ENCODE assay signal across 18 cellular contexts in genomic region chr5:168790691-168791230, GRCh38.
"Had no signal": no experiment of that assay in that cellular context is flagged by ENCODE, and none has a peak within 500 bp of the region (broad histone marks: within the 10 kb centered on the region; RNA-seq: fewer than 3 reads in every experiment).

No MANE protein-coding gene starts in this region.

- ATAC-seq: activated CD4-positive, alpha-beta T cell treated with anti-CD3 and anti-CD28 coated beads for 36 hours; activated CD8-positive, alpha-beta T cell treated with anti-CD3 and anti-CD28 coated beads for 36 hours; activated T-cell treated with anti-CD3 and anti-CD28 coated beads, Interleukin-2, amount 50 U/mL, for 4 hours; gastrocnemius medialis; heart left ventricle; left colon; lower lobe of right lung had no signal

- H3K4me1 ChIP-seq: gastrocnemius medialis, uterus had no signal

- H3K27me3 Mint-ChIP-seq: activated CD4-positive, alpha-beta T cell treated with anti-CD3 and anti-CD28 coated beads for 36 hours; activated naive CD4-positive, alpha-beta T cell treated with anti-CD3 and anti-CD28 coated beads, Interleukin-2, amount 50 U/mL, for 24 hours had no signal

- H3K4me3 Mint-ChIP-seq: activated CD4-positive, alpha-beta T cell treated with anti-CD3 and anti-CD28 coated beads for 36 hours; activated CD8-positive, alpha-beta T cell treated with anti-CD3 and anti-CD28 coated beads for 36 hours; activated naive CD4-positive, alpha-beta T cell treated with anti-CD3 and anti-CD28 coated beads, Interleukin-2, amount 50 U/mL, for 24 hours; activated T-cell treated with anti-CD3 and anti-CD28 coated beads, Interleukin-2, amount 50 U/mL, for 4 hours; endodermal cell; mesothelial cell of epicardium had no signal

- H3K27me3 ChIP-seq: adrenal gland, gastrocnemius medialis, heart left ventricle, tibial artery, uterus had no signal

- H3K36me3 ChIP-seq: adrenal gland, gastrocnemius medialis, heart left ventricle, lower lobe of right lung, uterus had no signal

- H3K4me1 Mint-ChIP-seq: activated naive CD4-positive, alpha-beta T cell treated with anti-CD3 and anti-CD28 coated beads, Interleukin-2, amount 50 U/mL, for 24 hours had no signal

- H3K9me3 Mint-ChIP-seq: activated CD8-positive, alpha-beta T cell treated with anti-CD3 and anti-CD28 coated beads for 36 hours; activated naive CD4-positive, alpha-beta T cell treated with anti-CD3 and anti-CD28 coated beads, Interleukin-2, amount 50 U/mL, for 24 hours; activated T-cell treated with anti-CD3 and anti-CD28 coated beads, Interleukin-2, amount 50 U/mL, for 4 hours; endodermal cell; mesothelial cell of epicardium had no signal

- H3K27ac Mint-ChIP-seq: activated CD4-positive, alpha-beta T cell treated with anti-CD3 and anti-CD28 coated beads for 36 hours; activated CD8-positive, alpha-beta T cell treated with anti-CD3 and anti-CD28 coated beads for 36 hours; activated naive CD4-positive, alpha-beta T cell treated with anti-CD3 and anti-CD28 coated beads, Interleukin-2, amount 50 U/mL, for 24 hours; endodermal cell; mesothelial cell of epicardium had no signal

- H3K27ac ChIP-seq: gastrocnemius medialis, heart left ventricle, lower lobe of right lung, uterus, VCaP had no signal

- H3K36me3 Mint-ChIP-seq: activated naive CD4-positive, alpha-beta T cell treated with anti-CD3 and anti-CD28 coated beads, Interleukin-2, amount 50 U/mL, for 24 hours; mesothelial cell of epicardium had no signal

- H3K9me3 ChIP-seq: adrenal gland, gastrocnemius medialis, heart left ventricle, lower lobe of right lung, tibial artery, uterus had no signal

- H3K4me3 ChIP-seq: adrenal gland, gastrocnemius medialis, heart left ventricle, lower lobe of right lung, tibial artery, uterus had no signal

- DNase-seq: activated CD4-positive, alpha-beta T cell treated with anti-CD3 and anti-CD28 coated beads for 36 hours; activated CD8-positive, alpha-beta T cell treated with anti-CD3 and anti-CD28 coated beads for 36 hours; activated effector memory CD4-positive, alpha-beta T cell treated with Interleukin-2 at 50 U/mL for 16 hours; activated T-cell treated with anti-CD3 and anti-CD28 coated beads, Interleukin-2, amount 50 U/mL, for 4 hours; endodermal cell; gastrocnemius medialis; heart left ventricle; left colon; lower lobe of right lung; stimulated activated CD4-positive, alpha-beta T cell treated with anti-CD3 and anti-CD28 coated beads, Interleukin-4, amount 100 ng/mL, for 24 hours; stimulated activated naive CD4-positive, alpha-beta T cell; T1000; uterus had no signal
